In genomic region chr13:98873377-98874028, GRCh38 we compare ENCODE assay signal across 16 cellular contexts.
"Had no signal": no experiment of that assay in that cellular context is flagged by ENCODE, and none has a peak within 500 bp of the region (broad histone marks: within the 10 kb centered on the region; RNA-seq: fewer than 3 reads in every experiment).

No MANE protein-coding gene starts in this region.

- H3K27me3 ChIP-seq: adrenal gland, gastroesophageal sphincter, right lobe of liver, stomach, testis, upper lobe of right lung had no signal

- DNase-seq: activated B cell treated with CpG ODN at 0.5 μM for 24 hours; activated CD8-positive, alpha-beta memory T cell treated with anti-CD3 and anti-CD28 coated beads for 24 hours; activated gamma-delta T cell treated with Interleukin-2 at 50 U/mL for 16 hours; activated T-cell treated with anti-CD3 and anti-CD28 coated beads for 4 hours; adrenal gland; left colon; midbrain; psoas muscle; right lobe of liver; stomach; testis; upper lobe of right lung had no signal

- H3K4me1 ChIP-seq: adrenal gland, psoas muscle, right lobe of liver, testis, upper lobe of right lung had no signal

- H3K27ac ChIP-seq: adrenal gland, gastroesophageal sphincter, psoas muscle, right lobe of liver, stomach, upper lobe of right lung had no signal

- H3K4me1 Mint-ChIP-seq: neural crest cell had no signal

- ATAC-seq: gastroesophageal sphincter, left colon, psoas muscle, right lobe of liver, upper lobe of right lung had no signal

- H3K4me2 ChIP-seq: smooth muscle cell had no signal

- H3K4me3 ChIP-seq: adrenal gland, gastroesophageal sphincter, lung, psoas muscle, right lobe of liver, smooth muscle cell, stomach, testis, upper lobe of right lung had no signal

- H3K4me3 Mint-ChIP-seq: activated B cell treated with CpG ODN at 0.5 μM for 24 hours, neural crest cell had no signal

- H3K9me3 ChIP-seq: adrenal gland, psoas muscle, right lobe of liver, testis, upper lobe of right lung had no signal

- H3K27me3 Mint-ChIP-seq: activated B cell treated with CpG ODN at 0.5 μM for 24 hours had no signal

- H3K27ac Mint-ChIP-seq: activated B cell treated with CpG ODN at 0.5 μM for 24 hours had no signal
